In the genomic region with DNA sequence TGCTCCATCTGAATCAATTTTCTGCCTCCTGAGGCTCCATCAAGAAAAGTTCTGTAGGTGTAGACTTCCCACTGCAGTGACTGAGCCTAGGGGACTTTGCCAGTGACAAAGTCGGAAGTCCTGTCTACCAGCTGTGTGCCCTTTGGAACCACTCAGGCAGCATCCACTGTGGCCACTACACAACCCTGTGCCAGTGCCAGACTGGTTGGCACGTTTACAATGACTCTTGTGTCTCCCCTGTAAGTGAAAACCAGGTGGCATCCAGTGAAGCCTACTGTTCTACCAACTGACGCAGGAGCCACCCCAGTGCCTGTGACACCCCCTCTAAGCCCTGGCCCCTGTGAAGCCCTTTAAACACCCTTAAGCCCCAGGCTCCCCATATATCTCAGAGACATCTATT, we compare ENCODE assay signal across 32 cellular contexts.
A peak's percentile ranks its signal among the peaks of the same experiment; 100 is the strongest.
DNase-seq lines count a peak whose midpoint lies in the region; ATAC-seq, FAIRE-seq and TF ChIP-seq lines count a peak whose summit lies in the region.
"Had no signal": no experiment of that assay in that cellular context is flagged by ENCODE, and none has a peak within 500 bp of the region (broad histone marks: within the 10 kb centered on the region; RNA-seq: fewer than 3 reads in every experiment).

No MANE protein-coding gene starts in this region.

- H3K4me3 ChIP-seq in HepG2 (replicated peaks in 1 of 3; ENCODE audit: insufficient read depth in 1 of 3, low read depth in 2 of 3, low read length in 3 of 3) (no peak overlapping the region), trophoblast cell (ENCODE audit: low read depth, low read length) (no peak overlapping the region)
- no peak overlapping the region for H3K4me3 ChIP-seq in CD4-positive, alpha-beta memory T cell (ENCODE audit: low read length in 2 of 2)
- H3K4me3 ChIP-seq: coronary artery, K562, ovary, thyroid gland had no signal

- H3K27me3 Mint-ChIP-seq in CD4-positive, alpha-beta memory T cell, result peaks cover 2 to 14% of the 10 kb centered on the region in 2 donors

- POLR2A ChIA-PET in HepG2 (lab: Yijun Ruan, JAX), result no interaction called here
- POLR2A ChIA-PET in CD4-positive, alpha-beta memory T cell (lab: Charles Lee; ENCODE audit: partially characterized antibody), result no interaction called here

- DNase-seq in NCI-H1092 treated with DMSO at 0.1 percent for 48 hours (lab: John Stamatoyannopoulos, UW) (peak; percentile 12), NCI-H1092 (lab: John Stamatoyannopoulos, UW) (no peak), HepG2 (ENCODE audit: low spot score) (no peak), trophoblast cell (no peak), NCI-H187 treated with DMSO at 0.1 percent for 48 hours (lab: John Stamatoyannopoulos, UW) (no peak), Right ventricle myocardium superior (no peak)
- no peak for DNase-seq in CD4-positive, alpha-beta memory T cell
- DNase-seq in activated CD4-positive, alpha-beta T cell treated with anti-CD3 and anti-CD28 coated beads for 48 hours, result no peak
- DNase-seq: activated CD4-positive, alpha-beta T cell treated with anti-CD3 and anti-CD28 coated beads, Interleukin-2, amount 10 ng/mL, durations not matched to agents 7 days and 5 days; DMS79; effector memory CD8-positive, alpha-beta T cell; GDM1; glutamatergic neuron; islet precursor cell; left ventricle myocardium superior; natural killer cell; NCI-H1048; NCI-H1930; NCI-H2171 treated with DMSO at 0.1 percent for 48 hours; NCI-H510A treated with DMSO at 0.1 percent for 48 hours; ovary; SK-N-SH; stimulated activated CD4-positive, alpha-beta T cell treated with anti-CD3 and anti-CD28 coated beads, Interleukin-1b, Interleukin-23, amount 100 ng/mL, for 48 hours; thyroid gland had no signal

- peaks cover 0 to 4% (median 0%) of the 10 kb centered on the region in 8 donors for H3K9me3 Mint-ChIP-seq in CD4-positive, alpha-beta memory T cell
- H3K9me3 Mint-ChIP-seq: activated CD4-positive, alpha-beta T cell treated with anti-CD3 and anti-CD28 coated beads, Interleukin-2, amount 10 ng/mL, durations not matched to agents 7 days and 5 days; activated naive CD4-positive, alpha-beta T cell treated with anti-CD3 and anti-CD28 coated beads, Interleukin-2, amount 50 U/mL, for 24 hours; effector memory CD8-positive, alpha-beta T cell; natural killer cell; stimulated activated naive CD8-positive, alpha-beta T cell treated with anti-CD3 and anti-CD28 coated beads, Interleukin-15, Interleukin-2, amounts not matched to agents 100 ng/mL and 50 ng/mL, for 24 hours had no signal

- intact Hi-C loops in HepG2 (cut with micrococcal nuclease; ENCODE audit: unreplicated experiment) (loop anchor here (10.0 kb wide), 1 partner anchor 104 kb away; no protein-coding TSS in a partner anchor), Right ventricle myocardium superior (cut with DNase I) (no loop called here)
- intact Hi-C loops in CD4-positive, alpha-beta memory T cell (cut with micrococcal nuclease), result no loop called here

- CTCF ChIA-PET in HepG2 (lab: Yijun Ruan, JAX; ENCODE audit: low intra/inter-chr PET ratio, low total read pairs), result no interaction called here
- CTCF ChIA-PET in CD4-positive, alpha-beta memory T cell (lab: Charles Lee; ENCODE audit: partially characterized antibody), result no interaction called here

- H2AK5ac ChIP-seq in trophoblast cell (ENCODE audit: low read length), result no peak overlapping the region

- no peaks in the 10 kb centered on the region for H3K79me1 ChIP-seq in trophoblast cell (ENCODE audit: low read length)

- 56% methylated on average over 3 of the region's 3 CpGs for WGBS in HepG2 (ENCODE audit: low lambda C conversion rate)
- WGBS in trophoblast cell (ENCODE audit: extremely low coverage, insufficient coverage, insufficient read length), result no CpG with 5 or more reads among the region's 3 CpGs

- no peak overlapping the region for H2BK5ac ChIP-seq in trophoblast cell (ENCODE audit: low read depth, low read length, poor library complexity)

- no TSS peak for BruUV-seq in HepG2 (replicated peaks; lab: Mats Ljungman, UMichigan)

- H3K23ac ChIP-seq in trophoblast cell (ENCODE audit: low read length), result no peak overlapping the region

- H2BK120ac ChIP-seq in trophoblast cell (ENCODE audit: insufficient read depth, low read length, poor library complexity), result no peak overlapping the region

- H3K9ac ChIP-seq in HepG2 (ENCODE audit: insufficient read depth, low read depth, low read length) (no peak overlapping the region), trophoblast cell (ENCODE audit: low read length) (peak overlapping the region; percentile 68)
- H3K9ac ChIP-seq: SK-N-SH had no signal

- no peak overlapping the region for H3K18ac ChIP-seq in trophoblast cell (ENCODE audit: low read length)

- H3K4me1 ChIP-seq in HepG2 (ENCODE audit: insufficient read depth, low read length) (peaks cover 20% of the 10 kb centered on the region), trophoblast cell (ENCODE audit: control insufficient read depth in 1 of 2, insufficient read depth in 2 of 2, low read length in 2 of 2) (no peaks in the 10 kb centered on the region)
- H3K4me1 ChIP-seq in CD4-positive, alpha-beta memory T cell (ENCODE audit: insufficient read depth, low read length), result no peaks in the 10 kb centered on the region
- H3K4me1 ChIP-seq: thyroid gland had no signal

- H3K4ac ChIP-seq in trophoblast cell (ENCODE audit: low read depth, low read length), result no peak overlapping the region

- TF ChIP-seq POLR2A in HepG2 (IDR thresholded peaks at IDR 0.05; ENCODE audit: insufficient read depth in 1 of 2, low read depth in 2 of 2, low read length in 2 of 2), result no peak

- no peak overlapping the region for H3K4me3 Mint-ChIP-seq in CD4-positive, alpha-beta memory T cell
- H3K4me3 Mint-ChIP-seq: activated CD4-positive, alpha-beta T cell treated with anti-CD3 and anti-CD28 coated beads, Interleukin-2, amount 10 ng/mL, durations not matched to agents 7 days and 5 days; activated naive CD4-positive, alpha-beta T cell treated with anti-CD3 and anti-CD28 coated beads, Interleukin-2, amount 50 U/mL, for 24 hours; CD14-positive monocyte; effector memory CD8-positive, alpha-beta T cell; natural killer cell; stimulated activated naive CD8-positive, alpha-beta T cell treated with anti-CD3 and anti-CD28 coated beads, Interleukin-15, Interleukin-2, amounts not matched to agents 100 ng/mL and 50 ng/mL, for 24 hours; WTC11 had no signal

- H4K12ac ChIP-seq in trophoblast cell (ENCODE audit: low read depth, low read length), result no peak overlapping the region

- TF ChIP-seq CTCF in HepG2 (CRISPR knock-in tag; IDR thresholded peaks at IDR 0.05), result no peak

- ATAC-seq in HepG2 (no peak), Right ventricle myocardium superior (ENCODE audit: poor library complexity) (no peak)
- ATAC-seq: effector memory CD8-positive, alpha-beta T cell; HCT116; K562; left ventricle myocardium superior; natural killer cell; WTC11 had no signal

- H3K14ac ChIP-seq in trophoblast cell (ENCODE audit: low read length), result no peak overlapping the region

- H3K27me3 ChIP-seq in HepG2 (ENCODE audit: control insufficient read depth in 1 of 2, insufficient read depth in 2 of 2, low read length in 2 of 2) (peaks cover 2 to 12% of the 10 kb centered on the region in 2 experiments; a peak in 3 of 5 replicates), trophoblast cell (ENCODE audit: insufficient read depth, low read length) (no peaks in the 10 kb centered on the region)
- no peaks in the 10 kb centered on the region for H3K27me3 ChIP-seq in CD4-positive, alpha-beta memory T cell (ENCODE audit: insufficient read depth, low read length)
- H3K27me3 ChIP-seq: ovary, thyroid gland had no signal

- H3K36me3 ChIP-seq in HepG2 (replicated peaks in 1 of 2; ENCODE audit: control insufficient read depth in 1 of 2, insufficient read depth in 2 of 2, low read length in 2 of 2) (no peaks in the 10 kb centered on the region), trophoblast cell (ENCODE audit: control insufficient read depth in 1 of 2, insufficient read depth in 2 of 2, low read length in 2 of 2) (no peaks in the 10 kb centered on the region)
- H3K36me3 ChIP-seq in CD4-positive, alpha-beta memory T cell (ENCODE audit: insufficient read depth, low read length), result no peaks in the 10 kb centered on the region
- H3K36me3 ChIP-seq: ovary, thyroid gland had no signal

- in situ Hi-C loops in HepG2 (cut with HindIII; ENCODE audit: extremely low pct_ligation_motif_present, low pct_unique_long_range_greater_than_20kb), result no loop called here

- H3K27ac Mint-ChIP-seq in CD4-positive, alpha-beta memory T cell, result no peak overlapping the region
- H3K27ac Mint-ChIP-seq: activated CD4-positive, alpha-beta T cell treated with anti-CD3 and anti-CD28 coated beads, Interleukin-2, amount 10 ng/mL, durations not matched to agents 7 days and 5 days; activated naive CD4-positive, alpha-beta T cell treated with anti-CD3 and anti-CD28 coated beads, Interleukin-2, amount 50 U/mL, for 24 hours; CD14-positive monocyte; effector memory CD8-positive, alpha-beta T cell; natural killer cell; stimulated activated naive CD8-positive, alpha-beta T cell treated with anti-CD3 and anti-CD28 coated beads, Interleukin-15, Interleukin-2, amounts not matched to agents 100 ng/mL and 50 ng/mL, for 24 hours; WTC11 had no signal

- no peak for FAIRE-seq in HepG2 (lab: Jason Lieb, UNC)
- FAIRE-seq: K562 had no signal

- TF ChIP-seq EP300 in HepG2 (IDR thresholded peaks at IDR 0.05; ENCODE audit: low read depth in 2 of 2, low read length in 2 of 2) (no peak), HepG2 (CRISPR knock-in tag; IDR thresholded peaks at IDR 0.05; ENCODE audit: borderline replicate concordance) (no peak)

- H3K27ac ChIP-seq in HepG2 (ENCODE audit: extremely low read length, insufficient read depth, low read length) (no peak overlapping the region), trophoblast cell (ENCODE audit: low read depth, low read length) (no peak overlapping the region)
- no peak overlapping the region for H3K27ac ChIP-seq in CD4-positive, alpha-beta memory T cell (ENCODE audit: low read depth, low read length)
- H3K27ac ChIP-seq: 22Rv1, coronary artery, ovary, thyroid gland had no signal

- H3K9me3 ChIP-seq in HepG2 (ENCODE audit: low read length) (no peaks in the 10 kb centered on the region), trophoblast cell (ENCODE audit: insufficient read depth, low read depth, low read length) (peaks cover 5% of the 10 kb centered on the region)
- no peaks in the 10 kb centered on the region for H3K9me3 ChIP-seq in CD4-positive, alpha-beta memory T cell (ENCODE audit: control insufficient read depth in 1 of 2, low read length in 2 of 2)
- H3K9me3 ChIP-seq: ovary, SK-N-SH, thyroid gland had no signal

- no peak overlapping the region for H2AFZ ChIP-seq in HepG2 (ENCODE audit: low read length)
- no peak overlapping the region for H2AFZ ChIP-seq in trophoblast cell (ENCODE audit: insufficient read depth, low read length, poor library complexity)

- H3K4me1 Mint-ChIP-seq in CD4-positive, alpha-beta memory T cell, result no peaks in the 10 kb centered on the region
- H3K4me1 Mint-ChIP-seq: activated CD4-positive, alpha-beta T cell treated with anti-CD3 and anti-CD28 coated beads, Interleukin-2, amount 10 ng/mL, durations not matched to agents 7 days and 5 days; activated naive CD4-positive, alpha-beta T cell treated with anti-CD3 and anti-CD28 coated beads, Interleukin-2, amount 50 U/mL, for 24 hours; CD14-positive monocyte; natural killer cell; WTC11 had no signal

- H4K91ac ChIP-seq in trophoblast cell (ENCODE audit: low read depth, low read length), result no peak overlapping the region

- H3K79me2 ChIP-seq in HepG2 (ENCODE audit: insufficient read depth, low read length), result no peaks in the 10 kb centered on the region
- H3K79me2 ChIP-seq in trophoblast cell (ENCODE audit: control insufficient read depth, insufficient read depth, low read length, poor library complexity), result no peaks in the 10 kb centered on the region

- H2BK12ac ChIP-seq in trophoblast cell (ENCODE audit: low read length), result no peak overlapping the region

- H4K20me1 ChIP-seq in HepG2 (ENCODE audit: insufficient read depth, low read length), result no peaks in the 10 kb centered on the region

- no peak overlapping the region for H4K8ac ChIP-seq in trophoblast cell (ENCODE audit: low read depth, low read length)

- no peaks in the 10 kb centered on the region for H3K36me3 Mint-ChIP-seq in CD4-positive, alpha-beta memory T cell
- H3K36me3 Mint-ChIP-seq: activated naive CD4-positive, alpha-beta T cell treated with anti-CD3 and anti-CD28 coated beads, Interleukin-2, amount 50 U/mL, for 24 hours; CD14-positive monocyte; natural killer cell; WTC11 had no signal

- H3K4me2 ChIP-seq in HepG2 (ENCODE audit: low read depth, low read length) (no peak overlapping the region), trophoblast cell (ENCODE audit: low read length) (no peak overlapping the region)
- H3K4me2 ChIP-seq: SK-N-SH had no signal

- no peak for TF ChIP-seq RAD21 in HepG2 (CRISPR knock-in tag; IDR thresholded peaks at IDR 0.05)
